In genomic region chr6:161163466-161164181, GRCh38 we compare ENCODE assay signal across 1 cellular context.
A peak's percentile ranks its signal among the peaks of the same experiment; 100 is the strongest.
TF ChIP-seq lines count a peak whose summit lies in the region.

No MANE protein-coding gene starts in this region.

TF ChIP-seq in H1, 55 proteins besides CTCF, POLR2A, EP300 and RAD21:
- TF ChIP-seq SP4 (IDR thresholded peaks at IDR 0.05; ENCODE audit: low read length) = no peak
- no peak for TF ChIP-seq BCL11A (IDR thresholded peaks at IDR 0.05; ENCODE audit: low read depth in 2 of 2, low read length in 2 of 2)
- TF ChIP-seq GABPA (IDR thresholded peaks at IDR 0.05; ENCODE audit: borderline replicate concordance, insufficient read depth, low read length) = no peak
- no peak for TF ChIP-seq HDAC6 (IDR thresholded peaks at IDR 0.05; ENCODE audit: low read depth, low read length)
- TF ChIP-seq EZH2 (IDR thresholded peaks at IDR 0.05; ENCODE audit: low read depth, low read length, severe bottlenecking) = no peak
- TF ChIP-seq SRF (IDR thresholded peaks at IDR 0.05; ENCODE audit: low read depth, low read length) = no peak
- TF ChIP-seq HDAC2 (IDR thresholded peaks at IDR 0.05; ENCODE audit: borderline replicate concordance in 1 of 2, low read depth in 2 of 2, low read length in 2 of 2) = no peak
- TF ChIP-seq BRCA1 (IDR thresholded peaks at IDR 0.05; ENCODE audit: low read depth, low read length) = no peak
- TF ChIP-seq NRF1 (IDR thresholded peaks at IDR 0.05; ENCODE audit: low read depth, low read length) = no peak
- TF ChIP-seq CHD1 (IDR thresholded peaks at IDR 0.05; ENCODE audit: low read depth, low read length) = no peak
- TF ChIP-seq TBP (IDR thresholded peaks at IDR 0.05; ENCODE audit: low read depth, low read length) = no peak
- TF ChIP-seq BACH1 (IDR thresholded peaks at IDR 0.05; ENCODE audit: low read length) = no peak
- no peak for TF ChIP-seq CEBPB (IDR thresholded peaks at IDR 0.05; ENCODE audit: low read depth, low read length)
- peak; percentile 17 for TF ChIP-seq TAF7 (optimal IDR thresholded peaks at IDR 0.05; ENCODE audit: borderline replicate concordance, low read depth, low read length)
- TF ChIP-seq SUZ12 (IDR thresholded peaks at IDR 0.05; ENCODE audit: low read length) = no peak
- no peak for TF ChIP-seq ZNF274 (IDR thresholded peaks at IDR 0.05; ENCODE audit: borderline replicate concordance, extremely low read depth, low read length)
- TF ChIP-seq RNF2 (IDR thresholded peaks at IDR 0.05; ENCODE audit: borderline replicate concordance, low read depth, low read length, missing control alignments, poor library complexity, severe bottlenecking) = no peak
- no peak for TF ChIP-seq GTF2F1 (IDR thresholded peaks at IDR 0.05; ENCODE audit: borderline replicate concordance, low read depth, low read length)
- TF ChIP-seq FOSL1 (IDR thresholded peaks at IDR 0.05; ENCODE audit: insufficient read depth, low read depth, low read length) = no peak
- no peak for TF ChIP-seq JUND (IDR thresholded peaks at IDR 0.05; ENCODE audit: low read length)
- TF ChIP-seq CBX8 (IDR thresholded peaks at IDR 0.05; ENCODE audit: borderline replicate concordance, low read depth, low read length) = no peak
- peak; percentile 93 for TF ChIP-seq E2F6 (IDR thresholded peaks at IDR 0.05)
- TF ChIP-seq KDM4A (IDR thresholded peaks at IDR 0.05; ENCODE audit: low read depth, low read length, severe bottlenecking) = no peak
- TF ChIP-seq RBBP5 (IDR thresholded peaks at IDR 0.05; ENCODE audit: borderline replicate concordance, low read depth, low read length) = no peak
- no peak for TF ChIP-seq SP2 (IDR thresholded peaks at IDR 0.05; ENCODE audit: low read length)
- no peak for TF ChIP-seq SP1 (IDR thresholded peaks at IDR 0.05; ENCODE audit: low read depth, low read length)
- TF ChIP-seq TEAD4 (IDR thresholded peaks at IDR 0.05; ENCODE audit: low read depth, low read length) = peak; percentile 47; the same call in 1 of the 2 replicates
- peak; percentile 78; the same call in 1 of the 2 replicates for TF ChIP-seq TCF12 (IDR thresholded peaks at IDR 0.05; ENCODE audit: low read depth, low read length)
- TF ChIP-seq POU5F1 (IDR thresholded peaks at IDR 0.05; ENCODE audit: low read depth, low read length) = peak; percentile 96
- TF ChIP-seq RFX5 (IDR thresholded peaks at IDR 0.05; ENCODE audit: borderline replicate concordance, low read depth, low read length) = no peak
- TF ChIP-seq POLR2AphosphoS5 (IDR thresholded peaks at IDR 0.05; ENCODE audit: low read depth, low read length) = no peak
- TF ChIP-seq KDM5A (IDR thresholded peaks at IDR 0.05; ENCODE audit: low read length) = no peak
- TF ChIP-seq NANOG (IDR thresholded peaks at IDR 0.05; ENCODE audit: insufficient read depth, low read depth, low read length, poor library complexity, severe bottlenecking) = peak; percentile 4
- no peak for TF ChIP-seq CHD2 (IDR thresholded peaks at IDR 0.05; ENCODE audit: low read length)
- no peak for TF ChIP-seq CTBP2 (IDR thresholded peaks at IDR 0.05; ENCODE audit: borderline replicate concordance, insufficient read depth, insufficient read length, low read length)
- TF ChIP-seq EGR1 (IDR thresholded peaks at IDR 0.05; ENCODE audit: borderline replicate concordance, low read depth, low read length) = no peak
- no peak for TF ChIP-seq TAF1 (IDR thresholded peaks at IDR 0.05; ENCODE audit: low read depth, low read length)
- no peak for TF ChIP-seq SAP30 (IDR thresholded peaks at IDR 0.05; ENCODE audit: insufficient read depth, insufficient replicate concordance, low read length)
- no peak for TF ChIP-seq SIX5 (IDR thresholded peaks at IDR 0.05; ENCODE audit: low read depth, low read length)
- no peak for TF ChIP-seq ASH2L (IDR thresholded peaks at IDR 0.05; ENCODE audit: low read length)
- no peak for TF ChIP-seq CHD7 (IDR thresholded peaks at IDR 0.05; ENCODE audit: insufficient replicate concordance, low read length)
- TF ChIP-seq YY1 (IDR thresholded peaks at IDR 0.05; ENCODE audit: low read depth, low read length) = 0 out of 2 replicates have a peak, but pooled peaks have one; percentile 13
- peak; percentile 87 for TF ChIP-seq MAX (IDR thresholded peaks at IDR 0.05)
- no peak for TF ChIP-seq ATF3 (IDR thresholded peaks at IDR 0.05; ENCODE audit: insufficient read depth, low read depth, low read length)
- TF ChIP-seq MAFK (IDR thresholded peaks at IDR 0.05; ENCODE audit: low read depth, low read length) = no peak
- TF ChIP-seq RXRA (IDR thresholded peaks at IDR 0.05; ENCODE audit: insufficient read depth, low read depth, low read length) = no peak
- TF ChIP-seq SIN3A (conservative IDR thresholded peaks at IDR 0.05 in 1 of 2, IDR thresholded peaks at IDR 0.05 in 1 of 2; ENCODE audit: low read depth in 1 of 2, low read length in 2 of 2) = no peak
- no peak for TF ChIP-seq CBX5 (IDR thresholded peaks at IDR 0.05; ENCODE audit: low read depth, low read length)
- TF ChIP-seq JUN (IDR thresholded peaks at IDR 0.05; ENCODE audit: low read depth, low read length) = no peak
- TF ChIP-seq ATF2 (IDR thresholded peaks at IDR 0.05; ENCODE audit: low read length) = no peak
- no peak for TF ChIP-seq KDM1A (IDR thresholded peaks at IDR 0.05; ENCODE audit: borderline replicate concordance, low read length)
- TF ChIP-seq SIRT6 (IDR thresholded peaks at IDR 0.05; ENCODE audit: low read length) = no peak
- TF ChIP-seq PHF8 (conservative IDR thresholded peaks at IDR 0.05; ENCODE audit: low read depth, low read length) = no peak
- no peak for TF ChIP-seq CREB1 (IDR thresholded peaks at IDR 0.05)
- no peak for TF ChIP-seq USF2 (IDR thresholded peaks at IDR 0.05; ENCODE audit: low read length)
